8 cellular contexts compared by ENCODE assay signal in the genomic region with DNA sequence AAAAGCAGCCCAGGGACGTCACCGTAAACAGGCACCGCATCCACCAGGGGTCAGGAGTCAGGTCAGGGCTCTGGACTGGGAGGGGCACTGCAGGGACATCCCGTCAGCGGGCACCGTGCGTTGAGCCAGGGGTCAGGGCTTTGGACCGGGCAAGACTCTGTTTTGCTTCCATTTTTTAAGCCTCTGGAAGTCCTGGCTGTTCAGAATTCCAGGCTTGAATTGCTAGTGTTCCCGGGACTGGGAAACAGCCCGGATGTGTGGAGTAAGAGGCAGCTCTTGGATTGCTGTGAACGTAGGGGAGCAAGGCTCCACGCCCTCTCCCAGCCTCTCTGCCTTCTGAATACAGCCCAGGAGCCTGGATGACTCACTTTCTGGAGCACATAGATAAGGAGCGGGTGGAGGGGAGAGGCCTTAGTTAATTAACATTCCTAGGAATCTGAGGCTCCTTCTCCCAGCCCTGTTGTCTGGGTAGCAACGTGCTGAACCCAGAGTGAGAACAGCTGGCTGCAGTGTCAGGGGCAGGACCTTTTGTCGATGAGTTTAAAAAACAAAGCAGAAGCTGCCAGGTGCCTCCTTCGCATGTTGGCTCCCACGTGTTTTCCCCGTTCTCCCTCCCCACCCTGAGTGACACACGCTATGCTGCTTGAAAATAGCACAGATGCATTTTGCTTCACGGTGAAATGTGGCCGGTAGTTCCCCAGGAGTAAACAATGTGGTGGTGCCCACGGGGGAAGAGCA. TPM values are rescaled to one million over a fixed set of nuclear protein-coding genes. Genes with fewer than 3 reads are reported as not detected.
DNase-seq lines count a peak whose midpoint lies in the region; ATAC-seq and TF ChIP-seq lines count a peak whose summit lies in the region.

No MANE protein-coding gene starts in this region.

- no peak overlapping the region for H3K9ac ChIP-seq in parathyroid adenoma

- no peaks in the 10 kb centered on the region for H3K9me3 Mint-ChIP-seq in activated naive CD8-positive, alpha-beta T cell treated with anti-CD3 and anti-CD28 coated beads, Interleukin-2, amount 50 U/mL, for 24 hours

- 1 to 13% (median 4%) methylated on average over 21 to 22 of the region's 22 CpGs for WGBS in heart left ventricle, 4 donors

- H3K4me2 ChIP-seq in parathyroid adenoma (ENCODE audit: low read length): peak overlapping the region; percentile 41

- TF ChIP-seq CTCF in BJ (IDR thresholded peaks at IDR 0.05; ENCODE audit: insufficient read depth, low read depth, low read length): peak; percentile 34; the same call in 1 of the 2 replicates
- peak in 6 of 12 donors; percentile 10 to 46 (median 20) for TF ChIP-seq CTCF in heart left ventricle (IDR thresholded peaks at IDR 0.05)
- peak; percentile 4 for TF ChIP-seq CTCF in parathyroid adenoma (IDR thresholded peaks at IDR 0.05)

- CTCF ChIA-PET in BJ (lab: Yijun Ruan, JAX): interaction anchor here (1.0 kb wide), 2 partner anchors 29 to 163 kb away, joined by 3 to 4 read pairs; no protein-coding TSS in a partner anchor

- H3K79me2 ChIP-seq in parathyroid adenoma: peaks cover 11% of the 10 kb centered on the region

- H3K27ac ChIP-seq in heart left ventricle: peak overlapping the region; percentile 33 to 93 (median 90)
- peak overlapping the region; percentile 72 for H3K27ac ChIP-seq in parathyroid adenoma

- H3K27me3 ChIP-seq in BJ (ENCODE audit: control insufficient read depth, insufficient read depth, low read length): no peaks in the 10 kb centered on the region
- H3K27me3 ChIP-seq in heart left ventricle: no peaks in the 10 kb centered on the region
- no peaks in the 10 kb centered on the region for H3K27me3 ChIP-seq in parathyroid adenoma (ENCODE audit: control insufficient read depth, insufficient read depth, low read length)

- H3K9me3 ChIP-seq in heart left ventricle (peaks cover 0 to 11% (median 0%) of the 10 kb centered on the region in 12 donors), parathyroid adenoma (ENCODE audit: control insufficient read depth, low read length) (no peaks in the 10 kb centered on the region)

- POLR2A ChIA-PET in BJ (lab: Charles Lee): no interaction called here

- H3K4me3 Mint-ChIP-seq in activated naive CD8-positive, alpha-beta T cell treated with anti-CD3 and anti-CD28 coated beads, Interleukin-2, amount 50 U/mL, for 24 hours: no peak overlapping the region

- TF ChIP-seq POLR2A in heart left ventricle (IDR thresholded peaks at IDR 0.05): peak in 1 of 2 donors; percentile 32

- intact Hi-C loops in heart left ventricle (cut with DNase I): loop anchor here in 3 of 10 donors (1.0 to 2.0 kb wide), 2 partner anchors 21 kb away; a partner anchor contains a TSS

- H2AFZ ChIP-seq in parathyroid adenoma: peak overlapping the region; percentile 50

- DNase-seq in BJ (ENCODE audit: low read depth) (peak; percentile 94), HuH-7.5 (ENCODE audit: low spot score) (peak; percentile 60), heart left ventricle (peak in 4 of 5 donors; percentile 83 to 92 (median 87)), globus pallidus (ENCODE audit: low spot score) (no peak), NCI-H82 treated with DMSO at 0.1 percent for 48 hours (lab: John Stamatoyannopoulos, UW; ENCODE audit: unreplicated experiment) (no peak)
- DNase-seq in activated naive CD8-positive, alpha-beta T cell treated with anti-CD3 and anti-CD28 coated beads, Interleukin-2, amount 50 U/mL, for 24 hours: no peak

- peak; percentile 68 for ATAC-seq in GM18909 (IDR thresholded peaks at IDR 0.05; ENCODE audit: poor library complexity, unreplicated experiment)
- peak; percentile 64 for ATAC-seq in activated naive CD8-positive, alpha-beta T cell treated with anti-CD3 and anti-CD28 coated beads, Interleukin-2, amount 50 U/mL, for 24 hours
- peak; percentile 90 to 96 (median 96) for ATAC-seq in heart left ventricle

- H3K4me1 Mint-ChIP-seq in activated naive CD8-positive, alpha-beta T cell treated with anti-CD3 and anti-CD28 coated beads, Interleukin-2, amount 50 U/mL, for 24 hours: peaks cover 11% of the 10 kb centered on the region

- H3K4me3 ChIP-seq in BJ (ENCODE audit: low read depth, low read length): peak overlapping the region; percentile 26
- peak overlapping the region in 8 of 12 donors; percentile 6 to 45 (median 34) for H3K4me3 ChIP-seq in heart left ventricle
- H3K4me3 ChIP-seq in parathyroid adenoma (ENCODE audit: low read depth, low read length): no peak overlapping the region

- no peaks in the 10 kb centered on the region for H3K27me3 Mint-ChIP-seq in activated naive CD8-positive, alpha-beta T cell treated with anti-CD3 and anti-CD28 coated beads, Interleukin-2, amount 50 U/mL, for 24 hours

- H3K36me3 Mint-ChIP-seq in activated naive CD8-positive, alpha-beta T cell treated with anti-CD3 and anti-CD28 coated beads, Interleukin-2, amount 50 U/mL, for 24 hours (ENCODE audit: low read depth): peaks cover 2% of the 10 kb centered on the region

- H3K36me3 ChIP-seq in BJ (ENCODE audit: control insufficient read depth, insufficient read depth, low read length): peaks cover 1% of the 10 kb centered on the region; the same call in 1 of the 2 replicates
- peaks cover 0 to 7% (median 0%) of the 10 kb centered on the region in 9 donors for H3K36me3 ChIP-seq in heart left ventricle
- no peaks in the 10 kb centered on the region for H3K36me3 ChIP-seq in parathyroid adenoma (ENCODE audit: control insufficient read depth, insufficient read depth, low read length)

- no peak overlapping the region for H3K27ac Mint-ChIP-seq in activated naive CD8-positive, alpha-beta T cell treated with anti-CD3 and anti-CD28 coated beads, Interleukin-2, amount 50 U/mL, for 24 hours

- peaks cover 18 to 64% (median 41%) of the 10 kb centered on the region in 12 donors for H3K4me1 ChIP-seq in heart left ventricle
- H3K4me1 ChIP-seq in parathyroid adenoma: peaks cover 8% of the 10 kb centered on the region

RNA-seq across cellular contexts. Expression of a gene that starts 21.9 kb away (rescaled TPM):
- 1.8 and 1.9 TPM in 2 replicates for polyA plus RNA-seq in BJ (2011; rRNA removed)
- polyA minus RNA-seq in BJ (2011; rRNA and poly(A)+ RNA removed): 4.2 and 7.7 TPM in 2 replicates
- total RNA-seq in heart left ventricle: 100 to 1,000 TPM in 5 of 9 donors, 10 to 100 TPM in 4; 51.4 to 146 (median 110) TPM
- polyA plus RNA-seq in heart left ventricle: 10 to 100 TPM; 20.5 to 91.2 TPM

Comparison
In these comparisons a context has a peak if more than half of its experiments do, and no peak if none do; other contexts are left out.
1. DNase-seq: peak in BJ (single experiment), HuH-7.5 (single experiment) and heart left ventricle (4 of 5); none in activated naive CD8-positive, alpha-beta T cell treated with anti-CD3 and anti-CD28 coated beads, Interleukin-2, amount 50 U/mL, for 24 hours (single experiment), globus pallidus (single experiment) and NCI-H82 treated with DMSO at 0.1 percent for 48 hours (single experiment).
2. Peak in every context shown above with its lines, with median percentiles within 50 percentile points of each other: ATAC-seq.